In the genomic region with DNA sequence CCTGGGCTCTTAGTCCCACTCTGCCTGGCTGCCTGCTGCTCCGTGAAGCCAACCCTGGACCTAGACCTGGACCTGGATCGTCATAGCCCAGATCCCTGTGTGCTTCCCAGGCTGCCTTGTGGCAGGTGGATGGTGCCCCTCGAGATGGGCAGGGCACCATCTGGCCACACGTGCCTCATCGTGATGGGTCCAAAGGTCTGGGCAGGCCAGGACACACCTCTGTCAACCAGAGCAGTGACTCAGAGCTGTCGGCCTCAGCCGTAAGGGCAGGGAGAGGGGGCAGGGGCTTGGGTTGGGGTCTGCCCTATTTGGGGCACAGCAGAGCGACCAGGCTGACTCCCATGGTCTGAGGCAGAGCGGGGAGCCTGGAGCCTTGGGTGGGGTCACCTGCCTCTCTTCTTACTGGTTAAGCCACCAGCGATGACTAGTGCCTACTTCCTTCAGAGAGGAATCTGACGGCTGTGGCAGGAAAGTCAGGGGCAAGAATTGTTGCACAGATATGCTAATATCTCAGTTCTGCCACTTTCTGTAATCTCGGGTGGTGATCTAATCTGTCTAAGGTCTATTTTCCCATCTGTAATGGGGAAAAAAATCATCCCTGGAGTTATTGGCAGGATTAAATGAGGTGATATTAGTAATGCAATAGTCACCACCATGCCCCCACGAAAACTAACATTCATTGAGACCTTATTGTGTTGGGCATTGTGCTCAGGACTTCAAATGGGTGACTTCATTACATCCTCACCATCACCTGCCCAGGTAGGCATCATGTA, we compare ENCODE assay signal across 1 cellular context.
A peak's percentile ranks its signal among the peaks of the same experiment; 100 is the strongest.
TF ChIP-seq lines count a peak whose summit lies in the region.

No MANE protein-coding gene starts in this region.

TF ChIP-seq in HepG2, 621 proteins besides CTCF, POLR2A, EP300 and RAD21 (continued from another document and continues in another):
- TF ChIP-seq, protein P1, sequence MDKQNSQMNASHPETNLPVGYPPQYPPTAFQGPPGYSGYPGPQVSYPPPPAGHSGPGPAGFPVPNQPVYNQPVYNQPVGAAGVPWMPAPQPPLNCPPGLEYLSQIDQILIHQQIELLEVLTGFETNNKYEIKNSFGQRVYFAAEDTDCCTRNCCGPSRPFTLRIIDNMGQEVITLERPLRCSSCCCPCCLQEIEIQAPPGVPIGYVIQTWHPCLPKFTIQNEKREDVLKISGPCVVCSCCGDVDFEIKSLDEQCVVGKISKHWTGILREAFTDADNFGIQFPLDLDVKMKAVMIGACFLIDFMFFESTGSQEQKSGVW (CRISPR knock-in tag; IDR thresholded peaks at IDR 0.05; ENCODE audit: borderline replicate concordance): no peak
- TF ChIP-seq SP2 (CRISPR knock-in tag; IDR thresholded peaks at IDR 0.05) (no peak), KDM5A (IDR thresholded peaks at IDR 0.05; ENCODE audit: borderline replicate concordance, low read length) (no peak), ZNF788 (CRISPR knock-in tag; IDR thresholded peaks at IDR 0.05; ENCODE audit: borderline replicate concordance) (no peak), TARDBP (CRISPR knock-in tag; IDR thresholded peaks at IDR 0.05) (no peak), ZNF564 (CRISPR knock-in tag; IDR thresholded peaks at IDR 0.05) (no peak), YEATS4 (CRISPR knock-in tag; IDR thresholded peaks at IDR 0.05; ENCODE audit: borderline replicate concordance) (no peak), ZSCAN21 (CRISPR knock-in tag; IDR thresholded peaks at IDR 0.05; ENCODE audit: borderline replicate concordance) (no peak), ZSCAN9 (CRISPR knock-in tag; IDR thresholded peaks at IDR 0.05; ENCODE audit: borderline replicate concordance) (no peak), SETDB1 (CRISPR knock-in tag; IDR thresholded peaks at IDR 0.05; ENCODE audit: borderline replicate concordance) (no peak), CEBPG (CRISPR knock-in tag; IDR thresholded peaks at IDR 0.05) (no peak), ARNTL (CRISPR knock-in tag; IDR thresholded peaks at IDR 0.05) (peak; percentile 74), ZNF672 (CRISPR knock-in tag; IDR thresholded peaks at IDR 0.05) (no peak), ZNF253 (CRISPR knock-in tag; IDR thresholded peaks at IDR 0.05; ENCODE audit: borderline replicate concordance) (no peak), ZKSCAN8 (CRISPR knock-in tag; IDR thresholded peaks at IDR 0.05; ENCODE audit: borderline replicate concordance) (no peak), ZSCAN20 (CRISPR knock-in tag; IDR thresholded peaks at IDR 0.05; ENCODE audit: borderline replicate concordance) (no peak), ZNF251 (CRISPR knock-in tag; IDR thresholded peaks at IDR 0.05) (no peak), ZNF230 (CRISPR knock-in tag; IDR thresholded peaks at IDR 0.05) (no peak), JDP2 (CRISPR knock-in tag; IDR thresholded peaks at IDR 0.05; ENCODE audit: borderline replicate concordance) (no peak), SIN3B (IDR thresholded peaks at IDR 0.05; ENCODE audit: low read length) (no peak), ZNF10 (CRISPR knock-in tag; IDR thresholded peaks at IDR 0.05; ENCODE audit: borderline replicate concordance, low read depth) (no peak), ETV5 (CRISPR knock-in tag; IDR thresholded peaks at IDR 0.05; ENCODE audit: borderline replicate concordance) (no peak; the same call in 1 of the 2 replicates), ZNF207 (IDR thresholded peaks at IDR 0.05; ENCODE audit: borderline replicate concordance) (no peak), ZNF550 (CRISPR knock-in tag; IDR thresholded peaks at IDR 0.05; ENCODE audit: borderline replicate concordance) (no peak), ZNF160 (CRISPR knock-in tag; IDR thresholded peaks at IDR 0.05) (no peak), SIX4 (CRISPR knock-in tag; IDR thresholded peaks at IDR 0.05) (no peak), TBX2 (CRISPR knock-in tag; IDR thresholded peaks at IDR 0.05; ENCODE audit: borderline replicate concordance) (no peak), MZF1 (CRISPR knock-in tag; IDR thresholded peaks at IDR 0.05; ENCODE audit: borderline replicate concordance) (no peak), ERF (CRISPR knock-in tag; IDR thresholded peaks at IDR 0.05) (no peak), TBP (CRISPR knock-in tag; IDR thresholded peaks at IDR 0.05) (no peak), XBP1 (CRISPR knock-in tag; IDR thresholded peaks at IDR 0.05) (no peak), RORA (CRISPR knock-in tag; IDR thresholded peaks at IDR 0.05) (no peak), ZNF451 (CRISPR knock-in tag; IDR thresholded peaks at IDR 0.05) (peak; percentile 48; the same call in 1 of the 2 replicates), GTF3A (CRISPR knock-in tag; conservative IDR thresholded peaks at IDR 0.05) (no peak), ELF1 (CRISPR knock-in tag; IDR thresholded peaks at IDR 0.05) (no peak), SNAI1 (CRISPR knock-in tag; IDR thresholded peaks at IDR 0.05; ENCODE audit: borderline replicate concordance) (no peak), ZC3H13 (CRISPR knock-in tag; IDR thresholded peaks at IDR 0.05) (no peak)
- TF ChIP-seq, protein P2, sequence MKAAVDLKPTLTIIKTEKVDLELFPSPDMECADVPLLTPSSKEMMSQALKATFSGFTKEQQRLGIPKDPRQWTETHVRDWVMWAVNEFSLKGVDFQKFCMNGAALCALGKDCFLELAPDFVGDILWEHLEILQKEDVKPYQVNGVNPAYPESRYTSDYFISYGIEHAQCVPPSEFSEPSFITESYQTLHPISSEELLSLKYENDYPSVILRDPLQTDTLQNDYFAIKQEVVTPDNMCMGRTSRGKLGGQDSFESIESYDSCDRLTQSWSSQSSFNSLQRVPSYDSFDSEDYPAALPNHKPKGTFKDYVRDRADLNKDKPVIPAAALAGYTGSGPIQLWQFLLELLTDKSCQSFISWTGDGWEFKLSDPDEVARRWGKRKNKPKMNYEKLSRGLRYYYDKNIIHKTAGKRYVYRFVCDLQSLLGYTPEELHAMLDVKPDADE (CRISPR knock-in tag; IDR thresholded peaks at IDR 0.05): no peak
- TF ChIP-seq, protein P3, sequence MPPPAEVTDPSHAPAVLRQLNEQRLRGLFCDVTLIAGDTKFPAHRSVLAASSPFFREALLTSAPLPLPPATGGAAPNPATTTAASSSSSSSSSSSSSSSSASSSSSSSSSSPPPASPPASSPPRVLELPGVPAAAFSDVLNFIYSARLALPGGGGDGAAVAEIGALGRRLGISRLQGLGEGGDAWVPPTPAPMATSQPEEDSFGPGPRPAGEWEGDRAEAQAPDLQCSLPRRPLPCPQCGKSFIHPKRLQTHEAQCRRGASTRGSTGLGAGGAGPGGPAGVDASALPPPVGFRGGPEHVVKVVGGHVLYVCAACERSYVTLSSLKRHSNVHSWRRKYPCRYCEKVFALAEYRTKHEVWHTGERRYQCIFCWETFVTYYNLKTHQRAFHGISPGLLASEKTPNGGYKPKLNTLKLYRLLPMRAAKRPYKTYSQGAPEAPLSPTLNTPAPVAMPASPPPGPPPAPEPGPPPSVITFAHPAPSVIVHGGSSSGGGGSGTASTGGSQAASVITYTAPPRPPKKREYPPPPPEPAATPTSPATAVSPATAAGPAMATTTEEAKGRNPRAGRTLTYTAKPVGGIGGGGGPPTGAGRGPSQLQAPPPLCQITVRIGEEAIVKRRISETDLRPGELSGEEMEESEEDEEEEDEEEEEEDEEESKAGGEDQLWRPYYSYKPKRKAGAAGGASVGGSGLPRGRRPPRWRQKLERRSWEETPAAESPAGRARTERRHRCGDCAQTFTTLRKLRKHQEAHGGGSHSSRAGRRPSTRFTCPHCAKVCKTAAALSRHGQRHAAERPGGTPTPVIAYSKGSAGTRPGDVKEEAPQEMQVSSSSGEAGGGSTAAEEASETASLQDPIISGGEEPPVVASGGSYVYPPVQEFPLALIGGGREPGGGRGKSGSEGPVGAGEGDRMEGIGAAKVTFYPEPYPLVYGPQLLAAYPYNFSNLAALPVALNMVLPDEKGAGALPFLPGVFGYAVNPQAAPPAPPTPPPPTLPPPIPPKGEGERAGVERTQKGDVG (CRISPR knock-in tag; IDR thresholded peaks at IDR 0.05; ENCODE audit: borderline replicate concordance): no peak
- TF ChIP-seq, protein P4, sequence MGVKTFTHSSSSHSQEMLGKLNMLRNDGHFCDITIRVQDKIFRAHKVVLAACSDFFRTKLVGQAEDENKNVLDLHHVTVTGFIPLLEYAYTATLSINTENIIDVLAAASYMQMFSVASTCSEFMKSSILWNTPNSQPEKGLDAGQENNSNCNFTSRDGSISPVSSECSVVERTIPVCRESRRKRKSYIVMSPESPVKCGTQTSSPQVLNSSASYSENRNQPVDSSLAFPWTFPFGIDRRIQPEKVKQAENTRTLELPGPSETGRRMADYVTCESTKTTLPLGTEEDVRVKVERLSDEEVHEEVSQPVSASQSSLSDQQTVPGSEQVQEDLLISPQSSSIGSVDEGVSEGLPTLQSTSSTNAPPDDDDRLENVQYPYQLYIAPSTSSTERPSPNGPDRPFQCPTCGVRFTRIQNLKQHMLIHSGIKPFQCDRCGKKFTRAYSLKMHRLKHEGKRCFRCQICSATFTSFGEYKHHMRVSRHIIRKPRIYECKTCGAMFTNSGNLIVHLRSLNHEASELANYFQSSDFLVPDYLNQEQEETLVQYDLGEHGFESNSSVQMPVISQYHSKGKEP (CRISPR knock-in tag; IDR thresholded peaks at IDR 0.05): no peak
- TF ChIP-seq, protein P5, sequence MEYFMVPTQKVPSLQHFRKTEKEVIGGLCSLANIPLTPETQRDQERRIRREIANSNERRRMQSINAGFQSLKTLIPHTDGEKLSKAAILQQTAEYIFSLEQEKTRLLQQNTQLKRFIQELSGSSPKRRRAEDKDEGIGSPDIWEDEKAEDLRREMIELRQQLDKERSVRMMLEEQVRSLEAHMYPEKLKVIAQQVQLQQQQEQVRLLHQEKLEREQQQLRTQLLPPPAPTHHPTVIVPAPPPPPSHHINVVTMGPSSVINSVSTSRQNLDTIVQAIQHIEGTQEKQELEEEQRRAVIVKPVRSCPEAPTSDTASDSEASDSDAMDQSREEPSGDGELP (IDR thresholded peaks at IDR 0.05; ENCODE audit: borderline replicate concordance, low read depth): peak; percentile 28; the same call in 1 of the 2 replicates
- TF ChIP-seq, protein P6, sequence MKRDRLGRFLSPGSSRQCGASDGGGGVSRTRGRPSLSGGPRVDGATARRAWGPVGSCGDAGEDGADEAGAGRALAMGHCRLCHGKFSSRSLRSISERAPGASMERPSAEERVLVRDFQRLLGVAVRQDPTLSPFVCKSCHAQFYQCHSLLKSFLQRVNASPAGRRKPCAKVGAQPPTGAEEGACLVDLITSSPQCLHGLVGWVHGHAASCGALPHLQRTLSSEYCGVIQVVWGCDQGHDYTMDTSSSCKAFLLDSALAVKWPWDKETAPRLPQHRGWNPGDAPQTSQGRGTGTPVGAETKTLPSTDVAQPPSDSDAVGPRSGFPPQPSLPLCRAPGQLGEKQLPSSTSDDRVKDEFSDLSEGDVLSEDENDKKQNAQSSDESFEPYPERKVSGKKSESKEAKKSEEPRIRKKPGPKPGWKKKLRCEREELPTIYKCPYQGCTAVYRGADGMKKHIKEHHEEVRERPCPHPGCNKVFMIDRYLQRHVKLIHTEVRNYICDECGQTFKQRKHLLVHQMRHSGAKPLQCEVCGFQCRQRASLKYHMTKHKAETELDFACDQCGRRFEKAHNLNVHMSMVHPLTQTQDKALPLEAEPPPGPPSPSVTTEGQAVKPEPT (CRISPR knock-in tag; IDR thresholded peaks at IDR 0.05; ENCODE audit: low read depth): no peak
- TF ChIP-seq, protein P7, sequence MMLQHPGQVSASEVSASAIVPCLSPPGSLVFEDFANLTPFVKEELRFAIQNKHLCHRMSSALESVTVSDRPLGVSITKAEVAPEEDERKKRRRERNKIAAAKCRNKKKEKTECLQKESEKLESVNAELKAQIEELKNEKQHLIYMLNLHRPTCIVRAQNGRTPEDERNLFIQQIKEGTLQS (CRISPR knock-in tag; IDR thresholded peaks at IDR 0.05): peak; percentile 61
- TF ChIP-seq, protein P8, sequence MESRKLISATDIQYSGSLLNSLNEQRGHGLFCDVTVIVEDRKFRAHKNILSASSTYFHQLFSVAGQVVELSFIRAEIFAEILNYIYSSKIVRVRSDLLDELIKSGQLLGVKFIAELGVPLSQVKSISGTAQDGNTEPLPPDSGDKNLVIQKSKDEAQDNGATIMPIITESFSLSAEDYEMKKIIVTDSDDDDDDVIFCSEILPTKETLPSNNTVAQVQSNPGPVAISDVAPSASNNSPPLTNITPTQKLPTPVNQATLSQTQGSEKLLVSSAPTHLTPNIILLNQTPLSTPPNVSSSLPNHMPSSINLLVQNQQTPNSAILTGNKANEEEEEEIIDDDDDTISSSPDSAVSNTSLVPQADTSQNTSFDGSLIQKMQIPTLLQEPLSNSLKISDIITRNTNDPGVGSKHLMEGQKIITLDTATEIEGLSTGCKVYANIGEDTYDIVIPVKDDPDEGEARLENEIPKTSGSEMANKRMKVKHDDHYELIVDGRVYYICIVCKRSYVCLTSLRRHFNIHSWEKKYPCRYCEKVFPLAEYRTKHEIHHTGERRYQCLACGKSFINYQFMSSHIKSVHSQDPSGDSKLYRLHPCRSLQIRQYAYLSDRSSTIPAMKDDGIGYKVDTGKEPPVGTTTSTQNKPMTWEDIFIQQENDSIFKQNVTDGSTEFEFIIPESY (CRISPR knock-in tag; IDR thresholded peaks at IDR 0.05): peak; percentile 28; the same call in 1 of the 2 replicates
- TF ChIP-seq, protein P9, sequence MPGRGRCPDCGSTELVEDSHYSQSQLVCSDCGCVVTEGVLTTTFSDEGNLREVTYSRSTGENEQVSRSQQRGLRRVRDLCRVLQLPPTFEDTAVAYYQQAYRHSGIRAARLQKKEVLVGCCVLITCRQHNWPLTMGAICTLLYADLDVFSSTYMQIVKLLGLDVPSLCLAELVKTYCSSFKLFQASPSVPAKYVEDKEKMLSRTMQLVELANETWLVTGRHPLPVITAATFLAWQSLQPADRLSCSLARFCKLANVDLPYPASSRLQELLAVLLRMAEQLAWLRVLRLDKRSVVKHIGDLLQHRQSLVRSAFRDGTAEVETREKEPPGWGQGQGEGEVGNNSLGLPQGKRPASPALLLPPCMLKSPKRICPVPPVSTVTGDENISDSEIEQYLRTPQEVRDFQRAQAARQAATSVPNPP (CRISPR knock-in tag; IDR thresholded peaks at IDR 0.05): no peak
- TF ChIP-seq, protein P10, sequence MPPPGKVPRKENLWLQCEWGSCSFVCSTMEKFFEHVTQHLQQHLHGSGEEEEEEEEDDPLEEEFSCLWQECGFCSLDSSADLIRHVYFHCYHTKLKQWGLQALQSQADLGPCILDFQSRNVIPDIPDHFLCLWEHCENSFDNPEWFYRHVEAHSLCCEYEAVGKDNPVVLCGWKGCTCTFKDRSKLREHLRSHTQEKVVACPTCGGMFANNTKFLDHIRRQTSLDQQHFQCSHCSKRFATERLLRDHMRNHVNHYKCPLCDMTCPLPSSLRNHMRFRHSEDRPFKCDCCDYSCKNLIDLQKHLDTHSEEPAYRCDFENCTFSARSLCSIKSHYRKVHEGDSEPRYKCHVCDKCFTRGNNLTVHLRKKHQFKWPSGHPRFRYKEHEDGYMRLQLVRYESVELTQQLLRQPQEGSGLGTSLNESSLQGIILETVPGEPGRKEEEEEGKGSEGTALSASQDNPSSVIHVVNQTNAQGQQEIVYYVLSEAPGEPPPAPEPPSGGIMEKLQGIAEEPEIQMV (CRISPR knock-in tag; IDR thresholded peaks at IDR 0.05; ENCODE audit: low read depth): no peak
- TF ChIP-seq, protein P11, sequence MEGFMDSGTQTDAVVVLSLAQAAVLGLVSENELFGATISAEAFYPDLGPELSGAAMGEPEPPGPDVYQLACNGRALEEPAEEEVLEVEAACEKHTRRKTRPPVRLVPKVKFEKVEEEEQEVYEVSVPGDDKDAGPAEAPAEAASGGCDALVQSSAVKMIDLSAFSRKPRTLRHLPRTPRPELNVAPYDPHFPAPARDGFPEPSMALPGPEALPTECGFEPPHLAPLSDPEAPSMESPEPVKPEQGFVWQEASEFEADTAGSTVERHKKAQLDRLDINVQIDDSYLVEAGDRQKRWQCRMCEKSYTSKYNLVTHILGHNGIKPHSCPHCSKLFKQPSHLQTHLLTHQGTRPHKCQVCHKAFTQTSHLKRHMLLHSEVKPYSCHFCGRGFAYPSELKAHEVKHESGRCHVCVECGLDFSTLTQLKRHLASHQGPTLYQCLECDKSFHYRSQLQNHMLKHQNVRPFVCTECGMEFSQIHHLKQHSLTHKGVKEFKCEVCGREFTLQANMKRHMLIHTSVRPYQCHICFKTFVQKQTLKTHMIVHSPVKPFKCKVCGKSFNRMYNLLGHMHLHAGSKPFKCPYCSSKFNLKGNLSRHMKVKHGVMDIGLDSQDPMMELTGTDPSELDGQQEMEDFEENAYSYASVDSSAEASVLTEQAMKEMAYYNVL (CRISPR knock-in tag; IDR thresholded peaks at IDR 0.05; ENCODE audit: borderline replicate concordance): no peak
